Comparison of ENCODE assay signal across 18 cellular contexts in the genomic region with DNA sequence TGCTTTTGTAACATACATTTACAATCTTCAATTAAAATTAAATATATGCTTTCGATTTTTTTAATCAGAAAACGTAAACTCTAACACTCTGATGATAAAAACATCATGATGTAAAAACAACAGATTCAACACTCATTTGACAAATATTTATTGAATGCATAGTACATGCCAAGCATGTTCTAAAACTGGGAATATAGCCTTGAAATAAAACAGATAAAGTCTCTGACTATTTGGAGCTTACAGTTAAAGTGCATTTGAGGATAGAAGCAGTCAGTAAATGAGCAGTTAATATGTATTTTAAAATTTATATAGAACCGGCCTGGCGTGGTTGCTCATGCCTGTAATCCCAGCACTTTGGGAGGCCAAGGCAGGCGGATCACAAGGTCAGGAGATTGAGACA.
"Had no signal": no experiment of that assay in that cellular context is flagged by ENCODE, and none has a peak within 500 bp of the region (broad histone marks: within the 10 kb centered on the region; RNA-seq: fewer than 3 reads in every experiment).

No MANE protein-coding gene starts in this region.

- H3K36me3 Mint-ChIP-seq: activated naive CD8-positive, alpha-beta T cell; brain; naive thymus-derived CD8-positive, alpha-beta T cell had no signal

- H3K4me1 Mint-ChIP-seq: brain had no signal

- H3K27ac Mint-ChIP-seq: activated naive CD8-positive, alpha-beta T cell; naive thymus-derived CD8-positive, alpha-beta T cell; stimulated activated naive CD8-positive, alpha-beta T cell treated with anti-CD3 and anti-CD28 coated beads, Interleukin-15, Interleukin-2, amounts not matched to agents 100 ng/mL and 50 ng/mL, for 24 hours had no signal

- DNase-seq: activated CD4-positive, alpha-beta T cell treated with anti-CD3 and anti-CD28 coated beads, Interleukin-2, amount 50 U/mL, for 4 hours; amygdala; central memory CD4-positive, alpha-beta T cell; colonic mucosa; foreskin keratinocyte; left cardiac atrium; mesenchymal stem cell; naive thymus-derived CD8-positive, alpha-beta T cell; psoas muscle; right cardiac atrium; small intestine; stimulated activated CD4-positive, alpha-beta T cell treated with anti-CD3 and anti-CD28 coated beads, Interleukin-15, amount 100 ng/mL, for 24 hours; stimulated activated CD4-positive, alpha-beta T cell treated with anti-CD3 and anti-CD28 coated beads, Interleukin-2, amount 100 ng/mL, for 48 hours; transverse colon had no signal

- H3K4me3 Mint-ChIP-seq: activated naive CD8-positive, alpha-beta T cell; brain; naive thymus-derived CD8-positive, alpha-beta T cell; stimulated activated naive CD8-positive, alpha-beta T cell treated with anti-CD3 and anti-CD28 coated beads, Interleukin-15, Interleukin-2, amounts not matched to agents 100 ng/mL and 50 ng/mL, for 24 hours had no signal

- H3K9me3 Mint-ChIP-seq: stimulated activated naive CD8-positive, alpha-beta T cell treated with anti-CD3 and anti-CD28 coated beads, Interleukin-15, Interleukin-2, amounts not matched to agents 100 ng/mL and 50 ng/mL, for 24 hours had no signal

- H3K27me3 Mint-ChIP-seq: activated naive CD8-positive, alpha-beta T cell; brain; naive thymus-derived CD8-positive, alpha-beta T cell; stimulated activated naive CD8-positive, alpha-beta T cell treated with anti-CD3 and anti-CD28 coated beads, Interleukin-15, Interleukin-2, amounts not matched to agents 100 ng/mL and 50 ng/mL, for 24 hours had no signal

- ATAC-seq: foreskin keratinocyte; naive thymus-derived CD8-positive, alpha-beta T cell; psoas muscle; right cardiac atrium had no signal

- H3K4me3 ChIP-seq: colonic mucosa, hepatocyte, psoas muscle, transverse colon had no signal
